In genomic region chr3:148077318-148077923, GRCh38 we compare ENCODE assay signal across 8 cellular contexts.
DNase-seq lines count a peak whose midpoint lies in the region; TF ChIP-seq lines count a peak whose summit lies in the region.

No MANE protein-coding gene starts in this region.

- no peak overlapping the region for H3K27ac ChIP-seq in smooth muscle cell (ENCODE audit: low read depth)

- H4K20me1 ChIP-seq in smooth muscle cell (ENCODE audit: low read depth), result no peaks in the 10 kb centered on the region

- no peak overlapping the region for H3K4me3 ChIP-seq in smooth muscle cell

- no peaks in the 10 kb centered on the region for H3K4me1 ChIP-seq in smooth muscle cell (ENCODE audit: low read depth)

- H2AFZ ChIP-seq in smooth muscle cell (ENCODE audit: low read depth), result no peak overlapping the region

- H3F3A ChIP-seq in smooth muscle cell (ENCODE audit: low read depth), result no peaks in the 10 kb centered on the region

- 17% methylated on average over 1 of the region's 1 CpG for WGBS in smooth muscle cell (ENCODE audit: low lambda C conversion rate)

- H3K9ac ChIP-seq in smooth muscle cell (ENCODE audit: low read depth), result no peak overlapping the region

- no peaks in the 10 kb centered on the region for H3K9me3 ChIP-seq in smooth muscle cell (replicated peaks; ENCODE audit: low read depth)

- H3K27me3 ChIP-seq in smooth muscle cell (ENCODE audit: low read depth), result no peaks in the 10 kb centered on the region

- H3K36me3 ChIP-seq in smooth muscle cell (ENCODE audit: low read depth), result no peaks in the 10 kb centered on the region

- H3K4me2 ChIP-seq in smooth muscle cell, result no peak overlapping the region

- peak; percentile 58 for TF ChIP-seq CTCF in GM13977 (IDR thresholded peaks at IDR 0.05; ENCODE audit: extremely low read depth, insufficient read depth, missing control alignments)
- TF ChIP-seq CTCF in smooth muscle cell (IDR thresholded peaks at IDR 0.05; ENCODE audit: borderline replicate concordance, insufficient read depth, poor library complexity, severe bottlenecking), result peak; percentile 59

- DNase-seq in A172 (ENCODE audit: low spot score) (peak; percentile 50), GM13977 (ENCODE audit: low spot score) (peak; percentile 13), MV-4-11 (lab: John Stamatoyannopoulos, UW) (peak; percentile 11), dermis blood vessel endothelial cell (peak; percentile 59), smooth muscle cell (lab: John Stamatoyannopoulos, UW; ENCODE audit: unreplicated experiment) (no peak), T1000 (lab: John Stamatoyannopoulos, UW) (no peak), cortex of kidney (lab: John Stamatoyannopoulos, UW) (no peak), GF-D8 (lab: John Stamatoyannopoulos, UW) (no peak)

- in situ Hi-C loops in GM13977 (cut with MboI; ENCODE audit: low pct_unique_long_range_greater_than_20kb, low sequenced_read_pairs, unreplicated experiment), result no loop called here

- H3K79me2 ChIP-seq in smooth muscle cell (ENCODE audit: low read depth), result no peaks in the 10 kb centered on the region

Comparison
In these comparisons a context has a peak if more than half of its experiments do, and no peak if none do; other contexts are left out.
1. DNase-seq: peak in A172 (single experiment), GM13977 (single experiment), MV-4-11 (single experiment) and dermis blood vessel endothelial cell (single experiment); none in smooth muscle cell (single experiment), T1000 (single experiment), cortex of kidney (single experiment) and GF-D8 (single experiment).